16 cellular contexts compared by ENCODE assay signal in the genomic region with DNA sequence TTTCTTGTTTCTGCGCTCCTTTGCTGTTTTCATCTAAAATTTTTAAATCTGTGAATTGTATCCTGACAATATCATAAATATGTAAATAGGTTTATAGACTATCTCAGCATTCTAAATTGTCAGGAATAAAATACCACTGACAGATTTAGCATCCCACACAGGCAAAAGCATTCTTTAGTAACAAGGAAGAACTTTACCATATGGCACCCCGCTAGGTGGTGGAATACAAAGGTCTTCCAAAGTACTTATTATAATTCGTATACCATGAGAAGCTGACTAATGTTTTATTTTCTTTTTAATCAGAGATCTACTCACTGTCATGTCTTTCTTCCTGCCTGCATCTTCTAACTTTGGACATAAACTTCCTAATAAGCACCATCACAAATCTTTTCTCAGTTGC.
"Had no signal": no experiment of that assay in that cellular context is flagged by ENCODE, and none has a peak within 500 bp of the region (broad histone marks: within the 10 kb centered on the region; RNA-seq: fewer than 3 reads in every experiment).

No MANE protein-coding gene starts in this region.

- H3K27ac ChIP-seq: colonic mucosa, esophagus squamous epithelium, gastroesophageal sphincter, hepatocyte, neutrophil, psoas muscle, skin epidermis, suprapubic skin, thyroid gland had no signal

- H3K79me2 ChIP-seq: hepatocyte had no signal

- H3K36me3 Mint-ChIP-seq: naive B cell, type B pancreatic cell had no signal

- H2AFZ ChIP-seq: hepatocyte had no signal

- DNase-seq: colonic mucosa; dermis blood vessel endothelial cell; esophagus squamous epithelium; midbrain; naive B cell; psoas muscle; stimulated activated naive CD4-positive, alpha-beta T cell treated with Interleukin-2 at 50 U/mL for 16 hours had no signal

- H3K4me1 ChIP-seq: colonic mucosa, esophagus squamous epithelium, gastroesophageal sphincter, psoas muscle, suprapubic skin, thyroid gland had no signal

- H3K27me3 ChIP-seq: colonic mucosa, esophagus squamous epithelium, gastroesophageal sphincter, hepatocyte, neutrophil, suprapubic skin, thyroid gland had no signal

- H3K27ac Mint-ChIP-seq: naive B cell, type B pancreatic cell had no signal

- H3K9me3 ChIP-seq: colonic mucosa, esophagus squamous epithelium, gastroesophageal sphincter, neutrophil, psoas muscle, suprapubic skin, thyroid gland had no signal

- H3K4me1 Mint-ChIP-seq: naive B cell had no signal

- FAIRE-seq: urothelium cell line had no signal

- H3K9me3 Mint-ChIP-seq: nephron, type B pancreatic cell had no signal

- H3K4me3 ChIP-seq: colonic mucosa, esophagus squamous epithelium, gastroesophageal sphincter, hepatocyte, psoas muscle, skin epidermis, suprapubic skin, thyroid gland had no signal

- H3K27me3 Mint-ChIP-seq: naive B cell, type B pancreatic cell had no signal

- H3K4me2 ChIP-seq: hepatocyte had no signal

- H3K36me3 ChIP-seq: colonic mucosa, esophagus squamous epithelium, gastroesophageal sphincter, neutrophil, suprapubic skin, thyroid gland had no signal

- H3K4me3 Mint-ChIP-seq: naive B cell, nephron, type B pancreatic cell had no signal
